Comparison of ENCODE assay signal across 11 cellular contexts in the genomic region with DNA sequence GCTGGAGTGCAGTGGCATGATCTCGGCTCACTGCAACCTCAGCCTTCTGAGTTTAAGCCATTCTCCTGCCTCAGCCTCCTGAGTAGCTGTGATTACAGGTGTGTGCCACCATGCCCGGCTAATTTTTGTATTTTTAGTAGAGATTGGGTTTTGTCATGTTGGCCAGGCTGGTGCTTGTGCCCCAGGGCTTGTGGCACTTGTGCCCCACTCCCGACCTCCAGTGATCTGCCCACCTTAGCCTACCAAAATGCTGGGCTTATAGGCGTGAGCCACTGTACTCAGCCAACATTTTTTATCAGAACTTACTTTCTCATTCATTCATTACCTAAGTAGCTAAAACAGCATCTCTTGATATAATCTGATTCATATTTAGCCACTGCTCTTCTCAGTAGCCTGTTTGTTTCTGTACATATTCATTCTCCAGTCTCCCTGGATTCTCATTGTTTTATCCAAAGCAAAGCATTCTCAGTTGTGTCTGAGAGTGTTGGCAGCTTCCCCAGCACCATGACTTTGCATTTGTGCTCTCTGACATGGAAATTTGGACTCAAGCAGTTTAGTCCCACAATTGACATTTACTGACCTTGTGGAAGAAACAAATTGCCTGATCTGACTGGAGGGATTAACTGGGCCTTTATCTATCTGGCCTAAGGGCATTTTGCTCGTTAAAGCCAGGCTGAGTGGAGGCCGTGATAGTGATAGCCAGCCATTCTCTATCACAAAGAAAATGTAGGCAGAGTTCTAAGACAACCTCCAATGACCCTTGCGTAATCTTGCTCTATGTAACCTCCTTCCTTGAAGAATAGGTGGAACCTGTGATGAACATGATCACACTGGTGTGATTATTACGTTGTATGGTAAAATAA. TPM values are rescaled to one million over a fixed set of nuclear protein-coding genes. Genes with fewer than 3 reads are reported as not detected.
DNase-seq lines count a peak whose midpoint lies in the region; ATAC-seq, FAIRE-seq and TF ChIP-seq lines count a peak whose summit lies in the region.
"Had no signal": no experiment of that assay in that cellular context is flagged by ENCODE, and none has a peak within 500 bp of the region (broad histone marks: within the 10 kb centered on the region; RNA-seq: fewer than 3 reads in every experiment).

No MANE protein-coding gene starts in this region.

- intact Hi-C loops in PC-3 (cut with micrococcal nuclease) (no loop called here), OCI-LY7 (cut with micrococcal nuclease; ENCODE audit: unreplicated experiment) (no loop called here)

- peak overlapping the region; percentile 87 to 90 for H3K27ac ChIP-seq in A549
- H3K27ac ChIP-seq in PC-3 (ENCODE audit: low read length) = peak overlapping the region; percentile 81
- peak overlapping the region; percentile 71 to 92 for H3K27ac ChIP-seq in esophagus (ENCODE audit: low read depth in 2 of 2, low read length in 1 of 2)
- no peak overlapping the region for H3K27ac ChIP-seq in muscle layer of colon (ENCODE audit: low read depth, low read length)
- H3K27ac ChIP-seq in OCI-LY7 (ENCODE audit: low read depth, low read length, poor library complexity, severe bottlenecking) = no peak overlapping the region

- CTCF ChIA-PET in A549 (lab: Yijun Ruan, JAX) (interaction anchor here (0.6 to 3.2 kb wide), 5 partner anchors 14 to 577 kb away, joined by 3 to 23 read pairs (median 8); partner anchors contain the start of gene AKR1B15), PC-3 (lab: Charles Lee) (no interaction called here), OCI-LY7 (lab: Charles Lee; ENCODE audit: unreplicated experiment) (no interaction called here)

- no peaks in the 10 kb centered on the region for H4K20me1 ChIP-seq in PC-3 (ENCODE audit: low read length)
- H4K20me1 ChIP-seq in OCI-LY7 (ENCODE audit: insufficient read depth, low read length) = no peaks in the 10 kb centered on the region

- H3K27me3 ChIP-seq in PC-3 (ENCODE audit: low read length) = no peaks in the 10 kb centered on the region
- H3K27me3 ChIP-seq in esophagus (ENCODE audit: control insufficient read depth in 1 of 2, insufficient read depth in 2 of 2, low read length in 2 of 2) = no peaks in the 10 kb centered on the region
- H3K27me3 ChIP-seq in muscle layer of colon (ENCODE audit: control insufficient read depth in 1 of 2, insufficient read depth in 2 of 2, low read length in 2 of 2) = no peaks in the 10 kb centered on the region

- FAIRE-seq in A549 (lab: Jason Lieb, UNC) = peak; percentile 98
- FAIRE-seq: colon had no signal

- H3K79me2 ChIP-seq in PC-3 (ENCODE audit: low read length) = no peaks in the 10 kb centered on the region
- no peaks in the 10 kb centered on the region for H3K79me2 ChIP-seq in OCI-LY7 (ENCODE audit: insufficient read depth, low read depth, low read length)

- H3F3A ChIP-seq in PC-3 (ENCODE audit: low read length, unreplicated experiment) = no peaks in the 10 kb centered on the region

- no peak for TF ChIP-seq CTCF in A549 (IDR thresholded peaks at IDR 0.05)
- TF ChIP-seq CTCF in PC-3 (conservative IDR thresholded peaks at IDR 0.05; ENCODE audit: low read depth, low read length) = no peak
- TF ChIP-seq CTCF in OCI-LY7 (conservative IDR thresholded peaks at IDR 0.05; ENCODE audit: low read length) = no peak

- H2AFZ ChIP-seq in PC-3 (ENCODE audit: low read length) (peak overlapping the region; percentile 65; the same call in 1 of the 2 replicates), OCI-LY7 (ENCODE audit: low read length) (no peak overlapping the region)

- peak; percentile 27 to 55; a peak in 4 of 5 replicates for TF ChIP-seq RAD21 in A549 (conservative IDR thresholded peaks at IDR 0.05 in 1 of 2, IDR thresholded peaks at IDR 0.05 in 1 of 2)

- H3K4me1 ChIP-seq in A549 = peaks cover 37% of the 10 kb centered on the region
- peaks cover 22% of the 10 kb centered on the region for H3K4me1 ChIP-seq in PC-3 (ENCODE audit: insufficient read depth, low read length)
- H3K4me1 ChIP-seq in esophagus (ENCODE audit: control insufficient read depth in 2 of 2, insufficient read depth in 2 of 2, low read length in 1 of 2) = peaks cover 0 to 14% of the 10 kb centered on the region in 2 donors
- H3K4me1 ChIP-seq in muscle layer of colon (ENCODE audit: insufficient read depth, low read length) = peaks cover 19% of the 10 kb centered on the region
- H3K4me1 ChIP-seq in OCI-LY7 (ENCODE audit: insufficient read depth, low read length, poor library complexity, severe bottlenecking) = no peaks in the 10 kb centered on the region

- peaks cover 57% of the 10 kb centered on the region for H3K9me3 ChIP-seq in A549
- H3K9me3 ChIP-seq in PC-3 (ENCODE audit: low read length) = no peaks in the 10 kb centered on the region
- H3K9me3 ChIP-seq in esophagus (ENCODE audit: control insufficient read depth in 2 of 2, insufficient read depth in 1 of 2, low read depth in 1 of 2, low read length in 1 of 2) = no peaks in the 10 kb centered on the region
- H3K9me3 ChIP-seq in muscle layer of colon (ENCODE audit: low read length) = no peaks in the 10 kb centered on the region
- H3K9me3 ChIP-seq in OCI-LY7 (ENCODE audit: low read length) = no peaks in the 10 kb centered on the region

- H3K36me3 ChIP-seq in PC-3 (ENCODE audit: low read depth, low read length) (no peaks in the 10 kb centered on the region), esophagus (ENCODE audit: control insufficient read depth in 2 of 2, insufficient read depth in 2 of 2, low read length in 1 of 2) (no peaks in the 10 kb centered on the region), muscle layer of colon (ENCODE audit: insufficient read depth, low read length) (no peaks in the 10 kb centered on the region), OCI-LY7 (ENCODE audit: insufficient read depth, low read length) (no peaks in the 10 kb centered on the region)

- ATAC-seq in A549 (peak; percentile 94 to 96), PC-3 (peak; percentile 63), HG03520 (IDR thresholded peaks at IDR 0.05; ENCODE audit: unreplicated experiment) (no peak), GM21737 (IDR thresholded peaks at IDR 0.05; ENCODE audit: unreplicated experiment) (no peak)

- H3K9me2 ChIP-seq in PC-3 (replicated peaks; ENCODE audit: low read length) (no peaks in the 10 kb centered on the region), OCI-LY7 (ENCODE audit: insufficient read depth, low read length) (no peaks in the 10 kb centered on the region)

- POLR2A ChIA-PET in A549 (lab: Yijun Ruan, JAX) = interaction anchor here (0.8 to 1.3 kb wide), 3 partner anchors 46 to 134 kb away, joined by 3 to 4 read pairs (median 4); partner anchors contain the start of gene AKR1B10
- POLR2A ChIA-PET in PC-3 (lab: Charles Lee; ENCODE audit: unreplicated experiment) = no interaction called here
- POLR2A ChIA-PET in OCI-LY7 (lab: Charles Lee) = no interaction called here

- WGBS in A549 (ENCODE audit: missing lambda C conversion rate) = 20% methylated on average over 8 of the region's 8 CpGs
- 51 to 56% methylated on average over 8 of the region's 8 CpGs for WGBS in esophagus, 2 donors

- H3K9ac ChIP-seq in PC-3 (ENCODE audit: low read length) (peak overlapping the region; percentile 48), muscle layer of colon (ENCODE audit: low read length) (peak overlapping the region; percentile 10)

- DNase-seq in A549 (ENCODE audit: low read depth in 1 of 2, low spot score in 1 of 2) (peak; percentile 63 to 98), PC-3 (peak; percentile 63), RPMI8226 (no peak), OCI-LY7 (ENCODE audit: low spot score) (no peak)
- DNase-seq: CD4-positive, alpha-beta T cell had no signal

- no TSS peak for BruUV-seq in PC-3 (replicated peaks; lab: Mats Ljungman, UMichigan)
- BruUV-seq in OCI-LY7 (replicated peaks; lab: Mats Ljungman, UMichigan) = no TSS peak

- H3K4me2 ChIP-seq in A549 = peak overlapping the region; percentile 45
- 0 out of 2 replicates have a peak overlapping the region, but pooled peaks have one; percentile 6 for H3K4me2 ChIP-seq in PC-3 (ENCODE audit: low read length)
- H3K4me2 ChIP-seq in OCI-LY7 (ENCODE audit: low read length) = no peak overlapping the region

- peak; percentile 63 to 86; a peak in 3 of 5 replicates for TF ChIP-seq EP300 in A549 (IDR thresholded peaks at IDR 0.05)

- no peak for TF ChIP-seq POLR2A in A549 (IDR thresholded peaks at IDR 0.05; ENCODE audit: low read length)

- no peak overlapping the region for H3K4me3 ChIP-seq in A549
- H3K4me3 ChIP-seq in PC-3 (ENCODE audit: low read length) = no peak overlapping the region
- no peak overlapping the region for H3K4me3 ChIP-seq in esophagus (ENCODE audit: low read depth in 1 of 2, low read length in 2 of 2)
- peak overlapping the region in 1 of 2 donors; percentile 4 for H3K4me3 ChIP-seq in muscle layer of colon (ENCODE audit: low read depth in 1 of 2, low read length in 2 of 2)
- no peak overlapping the region for H3K4me3 ChIP-seq in OCI-LY7 (ENCODE audit: low read depth, low read length, poor library complexity, severe bottlenecking)

TF ChIP-seq in A549, 52 proteins besides CTCF, POLR2A, EP300 and RAD21 (continues in another document):
- TF ChIP-seq MAFK (IDR thresholded peaks at IDR 0.05; ENCODE audit: partially characterized antibody) = peak; percentile 100

RNA-seq across cellular contexts. Expression of gene AKR1B15, which starts 44.9 kb away (rescaled TPM):
- 17.9 and 19.9 TPM in 2 replicates for polyA plus RNA-seq in A549 (2011; rRNA removed)
- polyA plus RNA-seq in A549 (2012; cell fraction: cytosol; rRNA removed) = 2.1 and 2.3 TPM in 2 replicates
- 1.6 and 3.6 TPM in 2 replicates for polyA plus RNA-seq in A549 (2012; cell fraction: nucleus; rRNA removed)
- 22.0 to 26.7 TPM (median 24.7 TPM) in 3 replicates for polyA plus RNA-seq in A549 (2017; fragmentation: RNase III; extraction: RNeasy Plus Mini Kit Qiagen cat#74134 plus additional on column Dnase treatment)
- 12.8 and 12.9 TPM in 2 replicates for polyA minus RNA-seq in A549 (2011; rRNA and poly(A)+ RNA removed)
- 0.29 and 0.40 TPM in 2 replicates for total RNA-seq in PC-3 (2014; rRNA removed)
- polyA plus RNA-seq in esophagus = under 1 TPM; 0.24 to 0.86 TPM
- not detected in 2 replicates for total RNA-seq in OCI-LY7 (2014; rRNA removed; shearing (Covaris generic))
- not detected in 2 replicates for total RNA-seq in OCI-LY7 (2022)
- total RNA-seq: CD4-positive, alpha-beta T cell had no signal
- polyA plus RNA-seq: IgD-negative memory B cell had no signal

RNA-seq across cellular contexts. Expression of gene BPGM, which starts 52.9 kb away (rescaled TPM):
- 21.2 and 28.3 TPM in 2 replicates for polyA plus RNA-seq in A549 (2011; rRNA removed)
- polyA plus RNA-seq in A549 (2012; cell fraction: cytosol; rRNA removed) = 9.4 and 10.4 TPM in 2 replicates
- polyA plus RNA-seq in A549 (2012; cell fraction: nucleus; rRNA removed) = 1.8 and 3.2 TPM in 2 replicates
- polyA plus RNA-seq in A549 (2017; fragmentation: RNase III; extraction: RNeasy Plus Mini Kit Qiagen cat#74134 plus additional on column Dnase treatment) = 16.3 to 19.4 TPM (median 18.7 TPM) in 3 replicates
- polyA minus RNA-seq in A549 (2011; rRNA and poly(A)+ RNA removed) = 6.0 and 7.3 TPM in 2 replicates
- total RNA-seq in PC-3 (2014; rRNA removed) = 9.6 and 14.6 TPM in 2 replicates
- polyA plus RNA-seq in esophagus = 10 to 100 TPM in 1 of 2 donors, 1 to 10 TPM in 1; 9.5 to 27.1 TPM
- 18.7 and 23.5 TPM in 2 replicates for total RNA-seq in OCI-LY7 (2014; rRNA removed; shearing (Covaris generic))
- 16.6 and 20.6 TPM in 2 replicates for total RNA-seq in OCI-LY7 (2022)

Comparison
In these comparisons a context has a peak if more than half of its experiments do, and no peak if none do; other contexts are left out.
1. ATAC-seq: peak in A549 (2 of 2) and PC-3 (single experiment); none in HG03520 (single experiment) and GM21737 (single experiment).
2. DNase-seq: peak in A549 (2 of 2) and PC-3 (single experiment); none in RPMI8226 (single experiment) and OCI-LY7 (single experiment).
3. H3K27ac ChIP-seq: peak in A549 (2 of 2), PC-3 (single experiment) and esophagus (2 of 2); none in muscle layer of colon (single experiment) and OCI-LY7 (single experiment).